ENCODE assay signal across 15 cellular contexts in the genomic region with DNA sequence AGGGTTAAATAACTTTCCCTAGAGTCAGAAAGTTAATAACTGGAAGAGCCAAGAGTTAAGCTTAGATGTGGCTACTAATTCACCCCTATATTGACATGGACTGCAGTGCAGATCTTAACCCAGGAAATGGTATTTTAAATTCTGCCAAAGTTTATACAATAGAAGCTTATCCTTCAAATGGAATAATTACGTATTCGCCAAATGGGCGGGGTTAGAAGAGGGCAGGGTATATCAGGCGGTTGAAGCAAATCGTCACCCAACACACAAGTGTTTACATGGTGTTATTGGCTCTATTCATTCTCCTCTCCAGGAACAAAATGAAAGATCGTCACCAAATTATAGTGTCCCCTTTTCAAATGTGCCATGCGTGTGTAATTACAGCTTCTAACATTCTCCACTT.
DNase-seq lines count a peak whose midpoint lies in the region; ATAC-seq and TF ChIP-seq lines count a peak whose summit lies in the region.
"Had no signal": no experiment of that assay in that cellular context is flagged by ENCODE, and none has a peak within 500 bp of the region (broad histone marks: within the 10 kb centered on the region; RNA-seq: fewer than 3 reads in every experiment).

No MANE protein-coding gene starts in this region.

- H3K4me3 ChIP-seq in A673 (ENCODE audit: low read depth, low read length, poor library complexity, severe bottlenecking), result no peak overlapping the region
- H3K4me3 ChIP-seq in CD8-positive, alpha-beta T cell (ENCODE audit: low read depth, low read length), result no peak overlapping the region
- H3K4me3 ChIP-seq: GM12878 had no signal

- peaks cover 56% of the 10 kb centered on the region for H3K4me1 ChIP-seq in A673 (ENCODE audit: insufficient read depth, low read length, poor library complexity, severe bottlenecking)
- peaks cover 52% of the 10 kb centered on the region for H3K4me1 ChIP-seq in CD8-positive, alpha-beta T cell (ENCODE audit: insufficient read depth, low read length)

- peak; percentile 55 for DNase-seq in A673 (ENCODE audit: low spot score)
- DNase-seq in CD8-positive, alpha-beta T cell, result no peak
- DNase-seq in NCI-H2227 treated with DMSO at 0.1 percent for 48 hours (lab: John Stamatoyannopoulos, UW), result peak; percentile 49
- DNase-seq in activated naive CD8-positive, alpha-beta T cell treated with anti-CD3 and anti-CD28 coated beads, Interleukin-2, amount 50 U/mL, for 24 hours, result no peak
- DNase-seq in activated CD8-positive, alpha-beta memory T cell treated with anti-CD3 and anti-CD28 coated beads, Interleukin-2, amount 50 U/mL, for 48 hours, result no peak
- no peak for DNase-seq in GF-D8 (lab: John Stamatoyannopoulos, UW)
- DNase-seq in activated T-cell treated with anti-CD3 and anti-CD28 coated beads, Interleukin-2, amount 50 U/mL, for 48 hours, result no peak
- DNase-seq: Calu3, DMS79 treated with DMSO at 0.1 percent for 48 hours, KBM-7, MV-4-11, NCI-H146 had no signal

- intact Hi-C loops in A673 (cut with micrococcal nuclease; ENCODE audit: unreplicated experiment), result no loop called here
- intact Hi-C loops in CD8-positive, alpha-beta T cell (cut with DNase I, micrococcal nuclease), result no loop called here

- H3K36me3 ChIP-seq in A673 (ENCODE audit: insufficient read depth, low read length, poor library complexity, severe bottlenecking), result no peaks in the 10 kb centered on the region
- no peaks in the 10 kb centered on the region for H3K36me3 ChIP-seq in CD8-positive, alpha-beta T cell (ENCODE audit: insufficient read depth, low read length)

- H3K27ac ChIP-seq in A673 (ENCODE audit: low read depth, low read length, poor library complexity, severe bottlenecking), result peak overlapping the region; percentile 55
- H3K27ac ChIP-seq in CD8-positive, alpha-beta T cell (ENCODE audit: low read depth, low read length), result no peak overlapping the region

- no peak overlapping the region for H3K4me3 Mint-ChIP-seq in CD8-positive, alpha-beta T cell
- no peak overlapping the region for H3K4me3 Mint-ChIP-seq in activated naive CD8-positive, alpha-beta T cell treated with anti-CD3 and anti-CD28 coated beads, Interleukin-2, amount 50 U/mL, for 24 hours

- H3K27me3 Mint-ChIP-seq in CD8-positive, alpha-beta T cell (ENCODE audit: low read depth), result no peaks in the 10 kb centered on the region
- no peaks in the 10 kb centered on the region for H3K27me3 Mint-ChIP-seq in activated naive CD8-positive, alpha-beta T cell treated with anti-CD3 and anti-CD28 coated beads, Interleukin-2, amount 50 U/mL, for 24 hours

- TF ChIP-seq CTCF in A673 (conservative IDR thresholded peaks at IDR 0.05; ENCODE audit: low read depth, low read length), result no peak
- TF ChIP-seq CTCF in CD8-positive, alpha-beta T cell (IDR thresholded peaks at IDR 0.05), result no peak

- H3K27ac Mint-ChIP-seq in CD8-positive, alpha-beta T cell, result peak overlapping the region; percentile 33
- H3K27ac Mint-ChIP-seq in activated naive CD8-positive, alpha-beta T cell treated with anti-CD3 and anti-CD28 coated beads, Interleukin-2, amount 50 U/mL, for 24 hours, result peak overlapping the region; percentile 6

- ATAC-seq in CD8-positive, alpha-beta T cell, result no peak
- ATAC-seq in activated naive CD8-positive, alpha-beta T cell treated with anti-CD3 and anti-CD28 coated beads, Interleukin-2, amount 50 U/mL, for 24 hours, result no peak
- ATAC-seq in GM18511 (IDR thresholded peaks at IDR 0.05; ENCODE audit: unreplicated experiment), result no peak
- ATAC-seq: GM12878, Panc1 had no signal

- CTCF ChIA-PET in A673 (lab: Charles Lee), result no interaction called here
- CTCF ChIA-PET in CD8-positive, alpha-beta T cell (lab: Charles Lee), result interaction anchor here (1.5 to 15.4 kb wide), 5 partner anchors 9 to 216 kb away, joined by 4 to 335 read pairs (median 11); no protein-coding TSS in a partner anchor

- H3K4me1 Mint-ChIP-seq in CD8-positive, alpha-beta T cell (ENCODE audit: low read depth), result peaks cover 58% of the 10 kb centered on the region
- peaks cover 66% of the 10 kb centered on the region for H3K4me1 Mint-ChIP-seq in activated naive CD8-positive, alpha-beta T cell treated with anti-CD3 and anti-CD28 coated beads, Interleukin-2, amount 50 U/mL, for 24 hours

- H3K27me3 ChIP-seq in A673 (replicated peaks; ENCODE audit: insufficient read depth, low read depth, low read length, poor library complexity), result no peaks in the 10 kb centered on the region
- no peaks in the 10 kb centered on the region for H3K27me3 ChIP-seq in CD8-positive, alpha-beta T cell (ENCODE audit: insufficient read depth, low read length)

- H3K36me3 Mint-ChIP-seq in CD8-positive, alpha-beta T cell, result peaks cover 4% of the 10 kb centered on the region
- H3K36me3 Mint-ChIP-seq in activated naive CD8-positive, alpha-beta T cell treated with anti-CD3 and anti-CD28 coated beads, Interleukin-2, amount 50 U/mL, for 24 hours (ENCODE audit: low read depth), result peaks cover 4% of the 10 kb centered on the region

- POLR2A ChIA-PET in A673 (lab: Charles Lee; ENCODE audit: low non-redundant PET), result interaction anchor here (0.7 kb wide), 1 partner anchor 255 kb away, joined by 3 read pairs; no protein-coding TSS in a partner anchor
- POLR2A ChIA-PET in CD8-positive, alpha-beta T cell (lab: Charles Lee), result no interaction called here

- BruUV-seq in A673 (replicated peaks; lab: Mats Ljungman, UMichigan), result no TSS peak

- H3K9me3 Mint-ChIP-seq in CD8-positive, alpha-beta T cell, result no peaks in the 10 kb centered on the region
- H3K9me3 Mint-ChIP-seq in activated naive CD8-positive, alpha-beta T cell treated with anti-CD3 and anti-CD28 coated beads, Interleukin-2, amount 50 U/mL, for 24 hours, result no peaks in the 10 kb centered on the region

- H3K9me3 ChIP-seq in A673 (ENCODE audit: low read depth, low read length, poor library complexity, severe bottlenecking), result no peaks in the 10 kb centered on the region
- no peaks in the 10 kb centered on the region for H3K9me3 ChIP-seq in CD8-positive, alpha-beta T cell (ENCODE audit: low read length)

Comparison
In these comparisons a context has a peak if more than half of its experiments do, and no peak if none do; other contexts are left out.
1. DNase-seq: peak in A673 (single experiment) and NCI-H2227 treated with DMSO at 0.1 percent for 48 hours (single experiment); none in CD8-positive, alpha-beta T cell (0 of 7), activated naive CD8-positive, alpha-beta T cell treated with anti-CD3 and anti-CD28 coated beads, Interleukin-2, amount 50 U/mL, for 24 hours (single experiment), activated CD8-positive, alpha-beta memory T cell treated with anti-CD3 and anti-CD28 coated beads, Interleukin-2, amount 50 U/mL, for 48 hours (single experiment), GF-D8 (single experiment) and activated T-cell treated with anti-CD3 and anti-CD28 coated beads, Interleukin-2, amount 50 U/mL, for 48 hours (0 of 2).